Comparison of ENCODE assay signal across 7 cellular contexts in the genomic region with DNA sequence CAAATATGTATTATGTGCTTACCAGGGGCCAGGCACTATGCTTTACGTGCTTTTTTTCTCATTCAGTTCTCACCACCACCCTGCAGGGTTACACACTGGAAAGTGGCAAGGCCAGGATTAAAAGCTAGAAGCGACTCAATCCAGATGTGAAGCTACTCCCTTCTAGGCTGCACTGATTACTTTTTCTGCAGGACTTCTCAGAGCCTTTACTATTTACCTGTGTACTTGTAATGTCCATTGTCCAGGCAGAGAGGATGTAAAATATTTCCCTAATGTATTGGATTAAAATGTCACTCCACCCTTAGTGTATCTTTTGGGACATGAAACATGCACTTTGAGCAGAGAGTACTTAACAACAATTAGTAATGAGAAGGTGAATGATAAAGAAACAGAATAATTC.
"Had no signal": no experiment of that assay in that cellular context is flagged by ENCODE, and none has a peak within 500 bp of the region (broad histone marks: within the 10 kb centered on the region; RNA-seq: fewer than 3 reads in every experiment).

No MANE protein-coding gene starts in this region.

- H3K4me2 ChIP-seq: KMS-11 had no signal

- ATAC-seq: HepG2 had no signal

- H3K27ac ChIP-seq: HL-60, KMS-11 had no signal

- DNase-seq: IMR-90, KBM-7, KG1 had no signal

- H3K9ac ChIP-seq: KMS-11 had no signal

- FAIRE-seq: HepG2, HTR-8/SVneo had no signal
